ENCODE assay signal across 26 cellular contexts in genomic region chr4:123353656-123354055, GRCh38.
"Had no signal": no experiment of that assay in that cellular context is flagged by ENCODE, and none has a peak within 500 bp of the region (broad histone marks: within the 10 kb centered on the region; RNA-seq: fewer than 3 reads in every experiment).

No MANE protein-coding gene starts in this region.

- H3K36me3 ChIP-seq: cardiac muscle cell, ovary, stomach, vagina had no signal

- H3K27ac Mint-ChIP-seq: activated CD4-positive, alpha-beta memory T cell treated with anti-CD3 and anti-CD28 coated beads, Interleukin-2, amount 10 ng/mL, durations not matched to agents 7 days and 5 days; activated CD4-positive, alpha-beta T cell treated with anti-CD3 and anti-CD28 coated beads, Interleukin-2, amount 10 ng/mL, durations not matched to agents 24 days and 14 days; activated naive CD4-positive, alpha-beta T cell treated with anti-CD3 and anti-CD28 coated beads for 36 hours; activated naive CD8-positive, alpha-beta T cell treated with anti-CD3 and anti-CD28 coated beads, Interleukin-2, amount 10 ng/mL, durations not matched to agents 7 days and 5 days; activated T-cell treated with anti-CD3 and anti-CD28 coated beads, Interleukin-2, amount 50 U/mL, for 72 hours; mesothelial cell of epicardium; natural killer cell; T-cell; T-helper 2 cell treated with Interferon-gamma antibody and Interleukin-4, amounts not matched to agents 5 μg/mL and 100 μg/mL, for 36 hours had no signal

- ATAC-seq: activated CD4-positive, CD25-positive, alpha-beta regulatory T cell treated with anti-CD3 and anti-CD28 coated beads, Interleukin-2, amount 50 U/mL, for 24 hours; activated T-cell treated with anti-CD3 and anti-CD28 coated beads, Interleukin-2, amount 50 U/mL, for 72 hours; esophagus mucosa; left lobe of liver; natural killer cell; right cardiac atrium; T-cell had no signal

- H3K36me3 Mint-ChIP-seq: activated naive CD8-positive, alpha-beta T cell treated with anti-CD3 and anti-CD28 coated beads, Interleukin-2, amount 10 ng/mL, durations not matched to agents 7 days and 5 days; mesothelial cell of epicardium; natural killer cell; T-cell had no signal

- H3K9me3 ChIP-seq: ovary, stomach, vagina had no signal

- H3K4me3 ChIP-seq: cardiac muscle cell, ovary, skin epidermis, stomach, vagina had no signal

- H3K4me3 Mint-ChIP-seq: activated CD4-positive, alpha-beta memory T cell treated with anti-CD3 and anti-CD28 coated beads, Interleukin-2, amount 10 ng/mL, durations not matched to agents 7 days and 5 days; activated CD4-positive, alpha-beta T cell treated with anti-CD3 and anti-CD28 coated beads, Interleukin-2, amount 10 ng/mL, durations not matched to agents 24 days and 14 days; activated naive CD4-positive, alpha-beta T cell treated with anti-CD3 and anti-CD28 coated beads for 36 hours; activated T-cell treated with anti-CD3 and anti-CD28 coated beads, Interleukin-2, amount 50 U/mL, for 72 hours; mesothelial cell of epicardium; natural killer cell; T-cell; T-helper 2 cell treated with Interferon-gamma antibody and Interleukin-4, amounts not matched to agents 5 μg/mL and 100 μg/mL, for 36 hours had no signal

- H3K27me3 ChIP-seq: cardiac muscle cell, ovary, stomach, vagina had no signal

- H3K27ac ChIP-seq: cardiac muscle cell, ovary, vagina, VCaP had no signal

- H3K9me3 Mint-ChIP-seq: activated CD4-positive, alpha-beta memory T cell treated with anti-CD3 and anti-CD28 coated beads, Interleukin-2, amount 10 ng/mL, durations not matched to agents 7 days and 5 days; activated CD4-positive, alpha-beta T cell treated with anti-CD3 and anti-CD28 coated beads, Interleukin-2, amount 10 ng/mL, durations not matched to agents 24 days and 14 days; activated naive CD4-positive, alpha-beta T cell treated with anti-CD3 and anti-CD28 coated beads for 36 hours; activated naive CD8-positive, alpha-beta T cell treated with anti-CD3 and anti-CD28 coated beads, Interleukin-2, amount 10 ng/mL, durations not matched to agents 7 days and 5 days; activated T-cell treated with anti-CD3 and anti-CD28 coated beads, Interleukin-2, amount 50 U/mL, for 72 hours; mesothelial cell of epicardium; natural killer cell; T-cell; T-helper 2 cell treated with Interferon-gamma antibody and Interleukin-4, amounts not matched to agents 5 μg/mL and 100 μg/mL, for 36 hours had no signal

- DNase-seq: activated CD4-positive, alpha-beta memory T cell treated with anti-CD3 and anti-CD28 coated beads, Interleukin-2, amount 10 ng/mL, durations not matched to agents 7 days and 5 days; activated CD4-positive, alpha-beta T cell treated with anti-CD3 and anti-CD28 coated beads, Interleukin-2, amount 10 ng/mL, durations not matched to agents 24 days and 14 days; activated effector memory CD4-positive, alpha-beta T cell treated with Interleukin-2 at 50 U/mL for 16 hours; activated naive CD4-positive, alpha-beta T cell treated with anti-CD3 and anti-CD28 coated beads for 36 hours; activated naive CD8-positive, alpha-beta T cell treated with anti-CD3 and anti-CD28 coated beads, Interleukin-2, amount 10 ng/mL, durations not matched to agents 7 days and 5 days; activated T-cell treated with anti-CD3 and anti-CD28 coated beads, Interleukin-2, amount 50 U/mL, for 72 hours; amniotic stem cell; effector memory CD4-positive, alpha-beta T cell; kidney; mammary epithelial cell; natural killer cell; ovary; right cardiac atrium; stimulated activated CD4-positive, alpha-beta T cell treated with anti-CD3 and anti-CD28 coated beads, Interleukin-1b, Interleukin-23, amount 100 ng/mL, for 48 hours; stomach; T-cell; trophoblast cell had no signal
